In the genomic region with DNA sequence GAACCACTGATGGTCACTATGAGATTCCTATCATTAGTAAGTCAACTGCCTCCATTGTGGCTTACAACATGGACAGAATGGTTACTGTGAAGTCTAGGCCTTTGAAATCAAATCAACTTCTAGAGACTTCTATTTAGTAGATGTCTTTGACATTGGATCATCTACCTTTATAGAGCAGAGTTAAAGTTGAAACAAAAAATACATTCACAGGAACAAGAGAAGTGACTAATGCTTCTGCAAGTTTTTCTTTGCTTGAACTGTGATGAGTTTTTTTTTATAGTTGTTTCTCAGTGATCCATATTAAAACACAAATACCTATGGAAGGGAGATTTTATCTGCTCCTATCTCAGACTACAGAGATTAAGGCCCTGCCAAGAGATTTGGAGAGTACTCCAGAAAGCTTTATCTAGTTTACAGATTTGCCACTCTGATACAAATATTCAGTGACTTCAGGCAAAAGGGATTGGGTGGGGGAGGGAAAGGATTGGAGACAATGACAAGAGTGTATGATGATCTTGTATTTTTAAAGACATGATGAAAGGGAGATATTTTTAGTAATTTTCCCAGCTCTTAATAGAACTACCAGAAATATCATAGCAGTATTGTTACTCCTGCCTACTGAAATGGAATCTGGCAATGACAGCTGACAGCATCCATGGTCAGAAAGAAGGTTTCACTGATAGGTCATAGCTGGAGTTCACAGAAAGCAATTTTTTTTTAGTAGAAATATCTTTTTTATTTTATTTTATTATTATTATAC, we compare ENCODE assay signal across 28 cellular contexts. TPM values are rescaled to one million over a fixed set of nuclear protein-coding genes. Genes with fewer than 3 reads are reported as not detected.
DNase-seq lines count a peak whose midpoint lies in the region; ATAC-seq, FAIRE-seq and TF ChIP-seq lines count a peak whose summit lies in the region.
"Had no signal": no experiment of that assay in that cellular context is flagged by ENCODE, and none has a peak within 500 bp of the region (broad histone marks: within the 10 kb centered on the region; RNA-seq: fewer than 3 reads in every experiment).

No MANE protein-coding gene starts in this region.

- H3K27ac ChIP-seq in mammary epithelial cell (ENCODE audit: insufficient read depth, low read depth, low read length) (no peak overlapping the region), breast epithelium (no peak overlapping the region)
- H3K27ac ChIP-seq: C4-2B, GM23248, HL-60 had no signal

- no peaks in the 10 kb centered on the region for H3K79me2 ChIP-seq in mammary epithelial cell (ENCODE audit: insufficient read depth, low read length)

- no peak for TF ChIP-seq CTCF in mammary epithelial cell (conservative IDR thresholded peaks at IDR 0.05 in 1 of 2, IDR thresholded peaks at IDR 0.05 in 1 of 2; ENCODE audit: extremely low read depth in 1 of 2, insufficient read depth in 1 of 2, low read depth in 1 of 2, low read length in 2 of 2)
- TF ChIP-seq CTCF in breast epithelium (IDR thresholded peaks at IDR 0.05) = no peak
- no peak for TF ChIP-seq CTCF in bronchial epithelial cell (IDR thresholded peaks at IDR 0.05; ENCODE audit: insufficient read depth, low read length, severe bottlenecking)

- no TSS peak for BruUV-seq in mammary epithelial cell (replicated peaks; lab: Mats Ljungman, UMichigan)

- H3K36me3 ChIP-seq in mammary epithelial cell (ENCODE audit: insufficient read depth, low read length) (no peaks in the 10 kb centered on the region), breast epithelium (no peaks in the 10 kb centered on the region), bronchial epithelial cell (ENCODE audit: control insufficient read depth, insufficient read depth, low read length) (no peaks in the 10 kb centered on the region)

- no peak overlapping the region for H2AFZ ChIP-seq in mammary epithelial cell (ENCODE audit: low read depth, low read length)
- H2AFZ ChIP-seq: GM23248 had no signal

- dilution Hi-C loops in mammary epithelial cell (cut with HindIII; ENCODE audit: low sequenced_read_pairs) = no loop called here

- H3K4me2 ChIP-seq in mammary epithelial cell (ENCODE audit: insufficient read depth, low read depth, low read length) = no peak overlapping the region

- DNase-seq in mammary epithelial cell (peak; percentile 49), breast epithelium (ENCODE audit: low spot score in 2 of 2) (no peak), bronchial epithelial cell (ENCODE audit: low read depth) (peak; percentile 26), myocyte (ENCODE audit: low read depth) (peak; percentile 70), EL (no peak)
- DNase-seq in activated naive CD4-positive, alpha-beta T cell (lab: John Stamatoyannopoulos, UW) = no peak
- DNase-seq in activated CD4-positive, alpha-beta T cell treated with anti-CD3 and anti-CD28 coated beads, Interleukin-2, amount 50 U/mL, for 4 hours = no peak
- DNase-seq: AML-193; CD8-positive, alpha-beta memory T cell; GM23248; H9; KG1; NCI-H1105; NCI-H146; NCI-H2029 treated with DMSO at 0.1 percent for 48 hours; NCI-H226; NCI-H774; NK-92 treated with Interleukin-12 subunit alpha and Interleukin-12 subunit beta, amount 100 ng/mL, for 24 hours had no signal

- TF ChIP-seq POLR2A in breast epithelium (IDR thresholded peaks at IDR 0.05) = no peak

- no peak for FAIRE-seq in bronchial epithelial cell (lab: Jason Lieb, UNC)
- FAIRE-seq: GM12891 had no signal

- no peak for ATAC-seq in HG03469 (IDR thresholded peaks at IDR 0.05; ENCODE audit: unreplicated experiment)
- ATAC-seq: Panc1, SK-N-SH treated with all-trans-retinoic acid at 6 μM for 48 hours had no signal

- no peak overlapping the region for H3K4me3 ChIP-seq in mammary epithelial cell (replicated peaks in 1 of 3; ENCODE audit: insufficient read depth in 1 of 3, low read depth in 2 of 3, low read length in 3 of 3)
- H3K4me3 ChIP-seq in breast epithelium = no peak overlapping the region
- H3K4me3 ChIP-seq in bronchial epithelial cell (ENCODE audit: low read depth, low read length) = no peak overlapping the region
- H3K4me3 ChIP-seq: GM23248 had no signal

- CTCF ChIA-PET in mammary epithelial cell (lab: Charles Lee; ENCODE audit: low non-redundant PET) = no interaction called here

- no peak overlapping the region for H3K9ac ChIP-seq in mammary epithelial cell (ENCODE audit: insufficient read depth, low read length)
- H3K9ac ChIP-seq: GM23248 had no signal

- in situ Hi-C loops in mammary epithelial cell (cut with MboI; ENCODE audit: low sequenced_read_pairs in 2 of 2) = no loop called here

- no peaks in the 10 kb centered on the region for H3K27me3 ChIP-seq in mammary epithelial cell (ENCODE audit: insufficient read depth, low read length)
- H3K27me3 ChIP-seq in breast epithelium = no peaks in the 10 kb centered on the region
- H3K27me3 ChIP-seq in bronchial epithelial cell (ENCODE audit: control insufficient read depth, insufficient read depth, low read length) = no peaks in the 10 kb centered on the region

- H3K4me1 ChIP-seq in mammary epithelial cell (ENCODE audit: insufficient read depth, low read length) (peaks cover 5% of the 10 kb centered on the region), breast epithelium (no peaks in the 10 kb centered on the region)

- H3K9me3 ChIP-seq in mammary epithelial cell (replicated peaks; ENCODE audit: insufficient read depth, low read length) (no peaks in the 10 kb centered on the region), breast epithelium (no peaks in the 10 kb centered on the region)

- intact Hi-C loops in mammary epithelial cell (cut with micrococcal nuclease) = no loop called here
- intact Hi-C loops in breast epithelium (cut with DNase I; ENCODE audit: low total_unique reads) = no loop called here

- H4K20me1 ChIP-seq in mammary epithelial cell (ENCODE audit: insufficient read depth, low read length) = no peaks in the 10 kb centered on the region

RNA-seq across cellular contexts. Expression of gene EPGN, which starts 16.0 kb away (rescaled TPM):
- 100 to 1,000 TPM; 159 to 283 TPM for total RNA-seq in mammary epithelial cell
- polyA plus RNA-seq in mammary epithelial cell = 83.9 TPM
- 13.9 TPM for polyA minus RNA-seq in mammary epithelial cell
- 1 to 10 TPM in 1 of 3 donors, under 1 TPM in 1, not detected in 1; 0.33 to 2.0 TPM for total RNA-seq in breast epithelium
- total RNA-seq in bronchial epithelial cell = 7.9 and 129 TPM in 2 replicates
- total RNA-seq in myocyte = 0.42 TPM in 1 of 2 replicates, not detected in the other
- not detected for polyA plus RNA-seq in myocyte (2012)
- total RNA-seq: A172; CD8-positive, alpha-beta memory T cell; G401; H9; HT-29 had no signal
- polyA plus RNA-seq: AG04450; CD8-positive, alpha-beta memory T cell had no signal

Comparison
In these comparisons a context has a peak if more than half of its experiments do, and no peak if none do; other contexts are left out.
1. DNase-seq: peak in mammary epithelial cell (single experiment), bronchial epithelial cell (single experiment) and myocyte (single experiment); none in breast epithelium (0 of 2), EL (single experiment), activated naive CD4-positive, alpha-beta T cell (0 of 4) and activated CD4-positive, alpha-beta T cell treated with anti-CD3 and anti-CD28 coated beads, Interleukin-2, amount 50 U/mL, for 4 hours (0 of 2).